Comparison of ENCODE assay signal across 3 cellular contexts in genomic region chr11:47882437-47882836, GRCh38. TPM values are rescaled to one million over a fixed set of nuclear protein-coding genes. Genes with fewer than 3 reads are reported as not detected.
DNase-seq lines count a peak whose midpoint lies in the region; ATAC-seq and TF ChIP-seq lines count a peak whose summit lies in the region.
"Not testable (repeated sequence)": the region's sequence is repeated elsewhere in the genome, so short reads cannot be mapped to it uniquely, and the experiment has no call there.

No MANE protein-coding gene starts in this region.

- not testable (repeated sequence) for ATAC-seq in WTC11

- H3K9me3 ChIP-seq in spleen, result not testable (repeated sequence)

- not testable (repeated sequence) for TF ChIP-seq CTCF in WTC11 (IDR thresholded peaks at IDR 0.05); spleen (IDR thresholded peaks at IDR 0.05 in 8 of 11, conservative IDR thresholded peaks at IDR 0.05 in 3 of 11)

- DNase-seq in WTC11 (ENCODE audit: low spot score), result not testable (repeated sequence)
- DNase-seq in mesenteric fat pad (ENCODE audit: low spot score), result peak; percentile 53
- peak; percentile 0 for DNase-seq in spleen

- WGBS in spleen, 5 donors, result 90 to 97% (median 92%) methylated on average over 13 of the region's 13 CpGs

- CTCF ChIA-PET in WTC11 (lab: Charles Lee), result not testable (repeated sequence)

- H3K36me3 Mint-ChIP-seq in WTC11, result not testable (repeated sequence)

- POLR2A ChIA-PET in WTC11 (lab: Charles Lee), result not testable (repeated sequence)

- TF ChIP-seq POLR2A in spleen (IDR thresholded peaks at IDR 0.05), result not testable (repeated sequence)

- not testable (repeated sequence) for H3K27me3 ChIP-seq in spleen (replicated peaks in 1 of 7)

- H3K9me3 Mint-ChIP-seq in WTC11, result peaks cover 14% of the 10 kb centered on the region

- H3K4me1 Mint-ChIP-seq in WTC11, result not testable (repeated sequence)

- peaks cover 0 to 46% (median 24%) of the 10 kb centered on the region in 6 donors for H3K4me1 ChIP-seq in spleen

- not testable (repeated sequence) for H3K27ac ChIP-seq in spleen

- H3K4me3 Mint-ChIP-seq in WTC11, result not testable (repeated sequence)

- H3K4me3 ChIP-seq in spleen, result not testable (repeated sequence)

- not testable (repeated sequence) for H3K27me3 Mint-ChIP-seq in WTC11 (ENCODE audit: low read depth)

- not testable (repeated sequence) for H3K27ac Mint-ChIP-seq in WTC11

- not testable (repeated sequence) for H3K36me3 ChIP-seq in spleen

- intact Hi-C loops in spleen (cut with DNase I; ENCODE audit: low total_unique reads), result not testable (repeated sequence)

TF ChIP-seq in WTC11, 78 proteins besides CTCF, POLR2A, EP300 and RAD21:
- TF ChIP-seq HMGA2 (CRISPR knock-in tag; IDR thresholded peaks at IDR 0.05), result peak; percentile 70

RNA-seq across cellular contexts. Expression of gene NUP160, which starts 34.3 kb away (rescaled TPM):
- 69.7 to 89.9 TPM (median 73.0 TPM) in 3 replicates for total RNA-seq in WTC11 (2021)
- total RNA-seq in mesenteric fat pad, result 34.2 TPM
- 10 to 100 TPM; 39.8 to 54.8 (median 46.9) TPM for total RNA-seq in spleen
- polyA plus RNA-seq in spleen, result 10 to 100 TPM; 16.0 to 20.3 (median 16.0) TPM
